ENCODE assay signal across 26 cellular contexts in the genomic region with DNA sequence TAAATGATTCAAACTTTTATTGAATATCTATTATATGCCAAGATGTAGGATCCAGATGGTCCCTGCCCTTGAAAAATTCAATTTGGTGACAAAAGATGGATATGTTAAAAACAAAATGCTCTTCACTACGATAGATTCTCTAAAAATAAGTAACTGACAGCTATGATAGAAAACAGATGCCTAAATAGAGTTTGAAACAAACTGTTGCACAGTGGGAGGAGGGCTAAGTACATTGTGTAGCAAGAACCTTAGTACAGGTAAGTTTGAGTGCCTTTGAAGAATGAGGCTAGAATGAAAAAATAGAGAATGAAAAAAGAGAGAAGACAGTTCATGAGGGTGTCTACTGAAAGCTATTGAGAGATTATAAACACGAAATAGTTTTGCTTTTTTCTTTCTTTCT.
"Had no signal": no experiment of that assay in that cellular context is flagged by ENCODE, and none has a peak within 500 bp of the region (broad histone marks: within the 10 kb centered on the region; RNA-seq: fewer than 3 reads in every experiment).

No MANE protein-coding gene starts in this region.

- H3K27me3 ChIP-seq: colonic mucosa, esophagus squamous epithelium, gastrocnemius medialis, heart right ventricle had no signal

- DNase-seq: colonic mucosa; cortex of kidney; effector CD8-positive, alpha-beta T cell; effector memory CD8-positive, alpha-beta T cell; endodermal cell; erythroblast; esophagus squamous epithelium; foreskin fibroblast; foreskin melanocyte; gastrocnemius medialis; glutamatergic neuron; head of caudate nucleus; heart right ventricle; hippocampal formation; left colon; left ventricle myocardium inferior; lower lobe of right lung; mesenchymal stem cell; mucosa of descending colon; naive B cell; naive thymus-derived CD8-positive, alpha-beta T cell had no signal

- H3K9me3 Mint-ChIP-seq: dendritic cell treated with granulocyte-macrophage colony-stimulating factor and Interleukin-4, amounts not matched to agents 40 ng/mL and 50 ng/mL, for 4 days; effector memory CD8-positive, alpha-beta T cell; endodermal cell; mesothelial cell of epicardium; naive B cell; naive thymus-derived CD8-positive, alpha-beta T cell had no signal

- H3K4me3 ChIP-seq: colonic mucosa, esophagus squamous epithelium, gastrocnemius medialis, heart right ventricle, left ventricle myocardium inferior, lower lobe of right lung, mucosa of descending colon had no signal

- H3K27ac ChIP-seq: colonic mucosa, epithelial cell of prostate, esophagus squamous epithelium, gastrocnemius medialis, heart right ventricle, left ventricle myocardium inferior, lower lobe of right lung had no signal

- H3K9me3 ChIP-seq: colonic mucosa, esophagus squamous epithelium, gastrocnemius medialis, heart right ventricle, left ventricle myocardium inferior, lower lobe of right lung, mucosa of descending colon had no signal

- ATAC-seq: effector memory CD8-positive, alpha-beta T cell; esophagus mucosa; gastrocnemius medialis; left colon; left lobe of liver; lower lobe of right lung; mucosa of descending colon; naive thymus-derived CD8-positive, alpha-beta T cell had no signal

- H3K36me3 ChIP-seq: colonic mucosa, gastrocnemius medialis, left ventricle myocardium inferior, lower lobe of right lung had no signal

- H3K27ac Mint-ChIP-seq: dendritic cell treated with granulocyte-macrophage colony-stimulating factor and Interleukin-4, amounts not matched to agents 40 ng/mL and 50 ng/mL, for 4 days; effector memory CD8-positive, alpha-beta T cell; endodermal cell; mesothelial cell of epicardium; naive B cell had no signal

- H3K4me1 ChIP-seq: colonic mucosa had no signal

- H3K4me3 Mint-ChIP-seq: dendritic cell treated with granulocyte-macrophage colony-stimulating factor and Interleukin-4, amounts not matched to agents 40 ng/mL and 50 ng/mL, for 4 days; effector memory CD8-positive, alpha-beta T cell; endodermal cell; mesothelial cell of epicardium; naive B cell; naive thymus-derived CD8-positive, alpha-beta T cell had no signal

- H3K36me3 Mint-ChIP-seq: naive B cell had no signal
